15 cellular contexts compared by ENCODE assay signal in genomic region chr5:7794301-7794700, GRCh38. TPM values are rescaled to one million over a fixed set of nuclear protein-coding genes. Genes with fewer than 3 reads are reported as not detected.
A peak's percentile ranks its signal among the peaks of the same experiment; 100 is the strongest.
DNase-seq lines count a peak whose midpoint lies in the region; ATAC-seq and TF ChIP-seq lines count a peak whose summit lies in the region.
"Had no signal": no experiment of that assay in that cellular context is flagged by ENCODE, and none has a peak within 500 bp of the region (broad histone marks: within the 10 kb centered on the region; RNA-seq: fewer than 3 reads in every experiment).

No MANE protein-coding gene starts in this region.

- H3K27me3 ChIP-seq in osteoblast (ENCODE audit: insufficient read depth, low read length), result no peaks in the 10 kb centered on the region

- ATAC-seq in GM19455 (IDR thresholded peaks at IDR 0.05; ENCODE audit: unreplicated experiment) (peak; percentile 65), HG02938 (IDR thresholded peaks at IDR 0.05; ENCODE audit: unreplicated experiment) (peak; percentile 88)
- ATAC-seq: stimulated activated memory B cell treated with anti-CD40 and anti-IgM and Interleukin-4, amounts not matched to agents 10 μg/mL and 1 μg/mL and 100 μg/mL, for 72 hours had no signal

- H3K27me3 Mint-ChIP-seq in chondrocyte (ENCODE audit: low read depth), result peaks cover 19% of the 10 kb centered on the region
- H3K27me3 Mint-ChIP-seq: stimulated activated memory B cell treated with anti-CD40 and anti-IgM and Interleukin-4, amounts not matched to agents 10 μg/mL and 1 μg/mL and 100 μg/mL, for 72 hours had no signal

- H3K27ac ChIP-seq in osteoblast (ENCODE audit: low read depth, low read length), result no peak overlapping the region
- H3K27ac ChIP-seq: SK-N-MC had no signal

- H3K4me2 ChIP-seq in osteoblast (ENCODE audit: insufficient read depth, low read length), result no peak overlapping the region
- H3K4me2 ChIP-seq: smooth muscle cell had no signal

- CTCF ChIA-PET in GM10248 (lab: Yijun Ruan, JAX), result interaction anchor here (1.1 to 1.7 kb wide), 4 partner anchors 10 to 40 kb away, joined by 3 to 7 read pairs (median 5); no protein-coding TSS in a partner anchor

- TF ChIP-seq CTCF in GM10248 (IDR thresholded peaks at IDR 0.05; ENCODE audit: control extremely low read depth, extremely low read depth, low read depth, missing control alignments) (no peak), osteoblast (IDR thresholded peaks at IDR 0.05; ENCODE audit: extremely low read depth, low read depth, low read length) (no peak), chondrocyte (IDR thresholded peaks at IDR 0.05) (no peak)

- H3K9me3 ChIP-seq in osteoblast (ENCODE audit: low read depth, low read length), result no peaks in the 10 kb centered on the region

- no peak overlapping the region for H2AFZ ChIP-seq in osteoblast (ENCODE audit: low read length)

- no peaks in the 10 kb centered on the region for H4K20me1 ChIP-seq in osteoblast (ENCODE audit: insufficient read depth, low read length)

- DNase-seq in GM10248 (ENCODE audit: extremely low spot score) (peak; percentile 66), amygdala (lab: John Stamatoyannopoulos, UW) (peak in 31 of 56 donors; percentile 8 to 69 (median 39)), osteoblast (ENCODE audit: insufficient read length, low spot score, missing footprints) (no peak), DMS114 treated with DMSO at 0.1 percent for 48 hours (lab: John Stamatoyannopoulos, UW; ENCODE audit: unreplicated experiment) (no peak), chondrocyte (ENCODE audit: low spot score) (no peak), D341Med (ENCODE audit: low spot score) (no peak)
- DNase-seq: ACHN, foreskin fibroblast, mesendoderm had no signal

- no peaks in the 10 kb centered on the region for H3K4me1 ChIP-seq in osteoblast (ENCODE audit: insufficient read depth, low read length)

- H3K4me3 Mint-ChIP-seq in chondrocyte (ENCODE audit: unreplicated experiment), result no peak overlapping the region
- H3K4me3 Mint-ChIP-seq: stimulated activated memory B cell treated with anti-CD40 and anti-IgM and Interleukin-4, amounts not matched to agents 10 μg/mL and 1 μg/mL and 100 μg/mL, for 72 hours had no signal

- H3K4me1 Mint-ChIP-seq in chondrocyte (ENCODE audit: low read depth), result no peaks in the 10 kb centered on the region

- H3K36me3 ChIP-seq in osteoblast (ENCODE audit: insufficient read depth, low read length), result no peaks in the 10 kb centered on the region

- no peaks in the 10 kb centered on the region for H3K36me3 Mint-ChIP-seq in chondrocyte (ENCODE audit: low read depth)
- H3K36me3 Mint-ChIP-seq: stimulated activated memory B cell treated with anti-CD40 and anti-IgM and Interleukin-4, amounts not matched to agents 10 μg/mL and 1 μg/mL and 100 μg/mL, for 72 hours had no signal

- H3K4me3 ChIP-seq in osteoblast (ENCODE audit: insufficient read depth, low read length), result no peak overlapping the region
- H3K4me3 ChIP-seq: SK-N-MC, smooth muscle cell had no signal

- H3K79me2 ChIP-seq in osteoblast (ENCODE audit: insufficient read depth, low read length), result no peaks in the 10 kb centered on the region

- H3K9me3 Mint-ChIP-seq in chondrocyte (ENCODE audit: low read depth), result no peaks in the 10 kb centered on the region
- H3K9me3 Mint-ChIP-seq: stimulated activated memory B cell treated with anti-CD40 and anti-IgM and Interleukin-4, amounts not matched to agents 10 μg/mL and 1 μg/mL and 100 μg/mL, for 72 hours had no signal

- H3K27ac Mint-ChIP-seq in chondrocyte (ENCODE audit: unreplicated experiment), result no peak overlapping the region
- H3K27ac Mint-ChIP-seq: stimulated activated memory B cell treated with anti-CD40 and anti-IgM and Interleukin-4, amounts not matched to agents 10 μg/mL and 1 μg/mL and 100 μg/mL, for 72 hours had no signal

- POLR2A ChIA-PET in GM10248 (lab: Yijun Ruan, JAX), result no interaction called here

RNA-seq across cellular contexts. Expression of gene CFAP90, which starts 56.6 kb away (rescaled TPM):
- 0.59 and 1.1 TPM in 2 replicates for total RNA-seq in osteoblast
- 0.27 to 0.36 TPM in 2 of 3 replicates, not detected in the other for total RNA-seq in chondrocyte
- total RNA-seq: bronchial epithelial cell had no signal

Comparison
In these comparisons a context has a peak if more than half of its experiments do, and no peak if none do; other contexts are left out.
1. DNase-seq: peak in GM10248 (single experiment) and amygdala (31 of 56); none in osteoblast (single experiment), DMS114 treated with DMSO at 0.1 percent for 48 hours (single experiment), chondrocyte (single experiment) and D341Med (single experiment).